In genomic region chr16:276360-277077, GRCh38 we compare ENCODE assay signal across 9 cellular contexts. TPM values are rescaled to one million over a fixed set of nuclear protein-coding genes. Genes with fewer than 3 reads are reported as not detected.
A peak's percentile ranks its signal among the peaks of the same experiment; 100 is the strongest.
DNase-seq lines count a peak whose midpoint lies in the region; ATAC-seq, FAIRE-seq and TF ChIP-seq lines count a peak whose summit lies in the region.
"Had no signal": no experiment of that assay in that cellular context is flagged by ENCODE, and none has a peak within 500 bp of the region (broad histone marks: within the 10 kb centered on the region; RNA-seq: fewer than 3 reads in every experiment).

No MANE protein-coding gene starts in this region.

- no peak for FAIRE-seq in A549 (lab: Jason Lieb, UNC)

- H3K27me3 ChIP-seq in right lobe of liver: peaks cover 0 to 21% of the 10 kb centered on the region in 2 donors

- no peaks in the 10 kb centered on the region for H3K36me3 ChIP-seq in right lobe of liver
- H3K36me3 ChIP-seq: breast epithelium, gastroesophageal sphincter had no signal

- H3K4me1 Mint-ChIP-seq in activated B cell treated with CpG ODN at 0.5 μM for 24 hours: peaks cover 6% of the 10 kb centered on the region

- peak overlapping the region; percentile 88 to 90 for H3K27ac ChIP-seq in A549
- H3K27ac ChIP-seq in right lobe of liver: no peak overlapping the region
- H3K27ac ChIP-seq: breast epithelium, RWPE1 had no signal

- no peak for TF ChIP-seq POLR2A in A549 (IDR thresholded peaks at IDR 0.05; ENCODE audit: low read length)
- no peak for TF ChIP-seq POLR2A in right lobe of liver (IDR thresholded peaks at IDR 0.05)

- H3K9me3 ChIP-seq in A549: no peaks in the 10 kb centered on the region
- no peaks in the 10 kb centered on the region for H3K9me3 ChIP-seq in right lobe of liver
- H3K9me3 ChIP-seq: breast epithelium, gastroesophageal sphincter had no signal

- H3K27ac Mint-ChIP-seq in activated B cell treated with CpG ODN at 0.5 μM for 24 hours: no peak overlapping the region

- no peak for TF ChIP-seq EP300 in A549 (IDR thresholded peaks at IDR 0.05)

- no peak for DNase-seq in A549 (ENCODE audit: low read depth in 1 of 2, low spot score in 1 of 2)
- DNase-seq in activated B cell treated with CpG ODN at 0.5 μM for 24 hours: no peak
- DNase-seq in right lobe of liver: peak in 1 of 3 donors; percentile 22
- no peak for DNase-seq in DMS114 treated with DMSO at 0.1 percent for 48 hours (lab: John Stamatoyannopoulos, UW; ENCODE audit: unreplicated experiment)
- no peak for DNase-seq in HK-2 (ENCODE audit: unreplicated experiment)

- CTCF ChIA-PET in A549 (lab: Yijun Ruan, JAX) (interaction anchor here (1.3 kb wide), 3 partner anchors 10 to 85 kb away, joined by 3 to 4 read pairs (median 4); no protein-coding TSS in a partner anchor), activated B cell treated with CpG ODN at 0.5 μM for 24 hours (lab: Charles Lee) (no interaction called here)

- H3K4me3 ChIP-seq in A549 (peak overlapping the region; percentile 57; the same call in 2 of the 3 replicates), right lobe of liver (no peak overlapping the region)

- intact Hi-C loops in activated B cell treated with CpG ODN at 0.5 μM for 24 hours (cut with micrococcal nuclease) (no loop called here), right lobe of liver (cut with DNase I) (no loop called here)

- H3K4me1 ChIP-seq in A549 (peaks cover 31% of the 10 kb centered on the region), right lobe of liver (peaks cover 0 to 5% (median 0%) of the 10 kb centered on the region in 4 donors)

- POLR2A ChIA-PET in A549 (lab: Yijun Ruan, JAX) (no interaction called here), activated B cell treated with CpG ODN at 0.5 μM for 24 hours (lab: Charles Lee) (interaction anchor here (0.6 kb wide), 1 partner anchor 39 kb away, joined by 3 read pairs; no protein-coding TSS in a partner anchor)

- ATAC-seq in A549 (no peak), activated B cell treated with CpG ODN at 0.5 μM for 24 hours (ENCODE audit: low read depth) (no peak), right lobe of liver (peak in 3 of 4 donors; percentile 30 to 39 (median 37)), HG03442 (IDR thresholded peaks at IDR 0.05; ENCODE audit: unreplicated experiment) (no peak)

- WGBS in A549 (ENCODE audit: missing lambda C conversion rate): 92% methylated on average over 22 of the region's 22 CpGs
- 28% methylated on average over 3 of the region's 22 CpGs for WGBS in right lobe of liver (ENCODE audit: insufficient coverage, low coverage, low lambda C conversion rate, missing lambda C conversion rate)

- peaks cover 16% of the 10 kb centered on the region for H3K27me3 Mint-ChIP-seq in activated B cell treated with CpG ODN at 0.5 μM for 24 hours

- peak overlapping the region; percentile 46 for H3K4me3 Mint-ChIP-seq in activated B cell treated with CpG ODN at 0.5 μM for 24 hours

- no peaks in the 10 kb centered on the region for H3K36me3 Mint-ChIP-seq in activated B cell treated with CpG ODN at 0.5 μM for 24 hours (ENCODE audit: low read depth)

- no peak for TF ChIP-seq CTCF in A549 (IDR thresholded peaks at IDR 0.05)
- TF ChIP-seq CTCF in activated B cell treated with CpG ODN at 0.5 μM for 24 hours (IDR thresholded peaks at IDR 0.05): no peak
- no peak for TF ChIP-seq CTCF in right lobe of liver (IDR thresholded peaks at IDR 0.05)

- H3K4me2 ChIP-seq in A549: peak overlapping the region; percentile 94

- TF ChIP-seq RAD21 in A549 (conservative IDR thresholded peaks at IDR 0.05 in 1 of 2, IDR thresholded peaks at IDR 0.05 in 1 of 2): no peak

- no peaks in the 10 kb centered on the region for H3K9me3 Mint-ChIP-seq in activated B cell treated with CpG ODN at 0.5 μM for 24 hours

TF ChIP-seq in A549, 52 proteins besides CTCF, POLR2A, EP300 and RAD21:
- no peak for TF ChIP-seq ZFP36 (IDR thresholded peaks at IDR 0.05; ENCODE audit: borderline replicate concordance, partially characterized antibody)
- TF ChIP-seq JUNB (IDR thresholded peaks at IDR 0.05): no peak
- no peak for TF ChIP-seq CEBPB (IDR thresholded peaks at IDR 0.05)
- TF ChIP-seq HMGXB4 (CRISPR knock-in tag; IDR thresholded peaks at IDR 0.05; ENCODE audit: borderline replicate concordance): no peak
- TF ChIP-seq USF2 (IDR thresholded peaks at IDR 0.05): no peak
- no peak for TF ChIP-seq HES2 (IDR thresholded peaks at IDR 0.05)
- no peak for TF ChIP-seq HOXA7 (CRISPR knock-in tag; IDR thresholded peaks at IDR 0.05)
- TF ChIP-seq ZC3H11A (IDR thresholded peaks at IDR 0.05): no peak
TF ChIP-seq in A549: peak in this region for 0.

RNA-seq across cellular contexts. Expression of gene RGS11, which starts 0.8 kb away (rescaled TPM):
- 2.1 and 2.6 TPM in 2 replicates for polyA plus RNA-seq in A549 (2011; rRNA removed)
- 3.4 and 4.4 TPM in 2 replicates for polyA plus RNA-seq in A549 (2012; cell fraction: cytosol; rRNA removed)
- 48.3 and 51.7 TPM in 2 replicates for polyA plus RNA-seq in A549 (2012; cell fraction: nucleus; rRNA removed)
- polyA plus RNA-seq in A549 (2017; fragmentation: RNase III; extraction: RNeasy Plus Mini Kit Qiagen cat#74134 plus additional on column Dnase treatment): 4.2 to 6.7 TPM (median 5.3 TPM) in 3 replicates
- 1.2 and 1.4 TPM in 2 replicates for polyA minus RNA-seq in A549 (2011; rRNA and poly(A)+ RNA removed)
- not detected in 2 replicates for total RNA-seq in activated B cell treated with CpG ODN at 0.5 μM for 24 hours
- 1 to 10 TPM in 1 of 6 experiments, under 1 TPM in 5; 0.37 to 1.3 (median 0.80) TPM for total RNA-seq in right lobe of liver

RNA-seq across cellular contexts. Expression of gene ARHGDIG, which starts 3.9 kb away (rescaled TPM):
- 0.82 and 1.1 TPM in 2 replicates for polyA plus RNA-seq in A549 (2011; rRNA removed)
- polyA plus RNA-seq in A549 (2012; cell fraction: cytosol; rRNA removed): 2.8 and 3.7 TPM in 2 replicates
- 5.4 and 5.6 TPM in 2 replicates for polyA plus RNA-seq in A549 (2012; cell fraction: nucleus; rRNA removed)
- 1.3 to 1.9 TPM (median 1.4 TPM) in 3 replicates for polyA plus RNA-seq in A549 (2017; fragmentation: RNase III; extraction: RNeasy Plus Mini Kit Qiagen cat#74134 plus additional on column Dnase treatment)
- 0.83 and 0.97 TPM in 2 replicates for polyA minus RNA-seq in A549 (2011; rRNA and poly(A)+ RNA removed)
- total RNA-seq in activated B cell treated with CpG ODN at 0.5 μM for 24 hours: not detected in 2 replicates
- not detected for total RNA-seq in right lobe of liver

RNA-seq across cellular contexts. Expression of gene PDIA2, which starts 6.4 kb away (rescaled TPM):
- polyA plus RNA-seq in A549 (2011; rRNA removed) (0.21 and 0.45 TPM in 2 replicates), A549 (2017; fragmentation: RNase III; extraction: RNeasy Plus Mini Kit Qiagen cat#74134 plus additional on column Dnase treatment) (0.42 to 0.82 TPM (median 0.52 TPM) in 3 replicates)
- 0.35 and 0.46 TPM in 2 replicates for polyA plus RNA-seq in A549 (2012; cell fraction: cytosol; rRNA removed)
- polyA plus RNA-seq in A549 (2012; cell fraction: nucleus; rRNA removed): 4.7 and 5.2 TPM in 2 replicates
- polyA minus RNA-seq in A549 (2011; rRNA and poly(A)+ RNA removed): 0.15 TPM in 1 of 2 replicates, not detected in the other
- total RNA-seq in activated B cell treated with CpG ODN at 0.5 μM for 24 hours (not detected in 2 replicates), right lobe of liver (not detected)
- total RNA-seq: breast epithelium had no signal

RNA-seq across cellular contexts. Expression of gene FAM234A, which starts 41.9 kb away (rescaled TPM):
- polyA plus RNA-seq in A549 (2011; rRNA removed) (25.6 and 27.4 TPM in 2 replicates), A549 (2017; fragmentation: RNase III; extraction: RNeasy Plus Mini Kit Qiagen cat#74134 plus additional on column Dnase treatment) (52.3 to 54.9 TPM (median 53.3 TPM) in 3 replicates)
- 29.6 and 39.0 TPM in 2 replicates for polyA plus RNA-seq in A549 (2012; cell fraction: cytosol; rRNA removed)
- 68.8 and 72.2 TPM in 2 replicates for polyA plus RNA-seq in A549 (2012; cell fraction: nucleus; rRNA removed)
- polyA minus RNA-seq in A549 (2011; rRNA and poly(A)+ RNA removed): 16.2 and 22.4 TPM in 2 replicates
- total RNA-seq in activated B cell treated with CpG ODN at 0.5 μM for 24 hours (45.9 and 49.6 TPM in 2 replicates), right lobe of liver (10 to 100 TPM; 31.7 to 64.8 (median 41.9) TPM)

RNA-seq across cellular contexts. Expression of gene LUC7L, which starts 47.3 kb away (rescaled TPM):
- 34.5 and 51.6 TPM in 2 replicates for polyA plus RNA-seq in A549 (2011; rRNA removed)
- 45.9 and 55.0 TPM in 2 replicates for polyA plus RNA-seq in A549 (2012; cell fraction: cytosol; rRNA removed)
- 80.6 and 110 TPM in 2 replicates for polyA plus RNA-seq in A549 (2012; cell fraction: nucleus; rRNA removed)
- polyA plus RNA-seq in A549 (2017; fragmentation: RNase III; extraction: RNeasy Plus Mini Kit Qiagen cat#74134 plus additional on column Dnase treatment): 64.5 to 67.6 TPM (median 65.3 TPM) in 3 replicates
- polyA minus RNA-seq in A549 (2011; rRNA and poly(A)+ RNA removed): 18.3 and 19.5 TPM in 2 replicates
- total RNA-seq in activated B cell treated with CpG ODN at 0.5 μM for 24 hours: 85.0 and 100 TPM in 2 replicates
- 10 to 100 TPM; 18.9 to 30.2 (median 20.4) TPM for total RNA-seq in right lobe of liver

Comparison
In these comparisons a context has a peak if more than half of its experiments do, and no peak if none do; other contexts are left out.
1. ATAC-seq: peak in right lobe of liver (3 of 4); none in A549 (0 of 2), activated B cell treated with CpG ODN at 0.5 μM for 24 hours (single experiment) and HG03442 (single experiment).
2. H3K27ac ChIP-seq: peak in A549 (2 of 2); none in right lobe of liver (0 of 3).